Comparison of ENCODE assay signal across 16 cellular contexts in genomic region chr6:103675807-103676406, GRCh38.
DNase-seq lines count a peak whose midpoint lies in the region; ATAC-seq and TF ChIP-seq lines count a peak whose summit lies in the region.
"Had no signal": no experiment of that assay in that cellular context is flagged by ENCODE, and none has a peak within 500 bp of the region (broad histone marks: within the 10 kb centered on the region; RNA-seq: fewer than 3 reads in every experiment).

No MANE protein-coding gene starts in this region.

- no peaks in the 10 kb centered on the region for H3K36me3 ChIP-seq in left lung
- H3K36me3 ChIP-seq: SJCRH30 had no signal

- in situ Hi-C loops in ACHN (cut with HindIII; ENCODE audit: low pct_ligation_motif_present, low pct_unique_long_range_greater_than_20kb, low sequenced_read_pairs): no loop called here

- no peak for TF ChIP-seq CTCF in left lung (IDR thresholded peaks at IDR 0.05)

- H3K4me1 ChIP-seq in left lung: no peaks in the 10 kb centered on the region
- H3K4me1 ChIP-seq: SJCRH30 had no signal

- ATAC-seq in left lung (peak; percentile 66), GM18519 (IDR thresholded peaks at IDR 0.05; ENCODE audit: low FRiP score, unreplicated experiment) (no peak), HG03571 (IDR thresholded peaks at IDR 0.05; ENCODE audit: unreplicated experiment) (no peak)

- no peaks in the 10 kb centered on the region for H3K27me3 ChIP-seq in left lung
- H3K27me3 ChIP-seq: SJCRH30 had no signal

- intact Hi-C loops in left lung (cut with DNase I): no loop called here

- no peak overlapping the region for H3K4me3 ChIP-seq in left lung
- H3K4me3 ChIP-seq: SJCRH30 had no signal

- peaks cover 0 to 3% of the 10 kb centered on the region in 2 donors for H3K9me3 ChIP-seq in left lung
- H3K9me3 ChIP-seq: SJCRH30 had no signal

- DNase-seq in ACHN: peak; percentile 25
- DNase-seq in HT1080 (ENCODE audit: low read depth): peak; percentile 66
- DNase-seq in UCSD-AML1 (lab: John Stamatoyannopoulos, UW; ENCODE audit: unreplicated experiment): peak; percentile 7
- DNase-seq in left lung: no peak
- no peak for DNase-seq in C1 segment of cervical spinal cord (lab: John Stamatoyannopoulos, UW)
- no peak for DNase-seq in midbrain (lab: John Stamatoyannopoulos, UW)
- DNase-seq: activated CD4-positive, alpha-beta T cell treated with anti-CD3 and anti-CD28 coated beads, Interleukin-2, amount 10 ng/mL, durations not matched to agents 7 days and 5 days; activated gamma-delta T cell treated with Interleukin-2 at 50 U/mL for 16 hours; IMR-90; kidney; NCI-H524; SJCRH30; stimulated activated CD8-positive, alpha-beta memory T cell treated with anti-CD3 and anti-CD28 coated beads, Interleukin-4, amount 100 ng/mL, for 48 hours had no signal

- no peak overlapping the region for H3K27ac ChIP-seq in left lung
- H3K27ac ChIP-seq: C4-2B, SJCRH30 had no signal

Comparison
In these comparisons a context has a peak if more than half of its experiments do, and no peak if none do; other contexts are left out.
1. DNase-seq: peak in ACHN (single experiment), HT1080 (single experiment) and UCSD-AML1 (single experiment); none in left lung (0 of 2), C1 segment of cervical spinal cord (0 of 14) and midbrain (single experiment).